17 cellular contexts compared by ENCODE assay signal in genomic region chr10:9260690-9261089, GRCh38.
"Had no signal": no experiment of that assay in that cellular context is flagged by ENCODE, and none has a peak within 500 bp of the region (broad histone marks: within the 10 kb centered on the region; RNA-seq: fewer than 3 reads in every experiment).

No MANE protein-coding gene starts in this region.

- H3K36me3 ChIP-seq: MG63 had no signal

- H3K9me3 ChIP-seq: MG63 had no signal

- H3K27me3 ChIP-seq: MG63 had no signal

- DNase-seq: IMR-90, Karpas-422, KG1, MG63, NCI-H1092, NCI-H1436, NCI-H187, NCI-H2029, NCI-H2081 treated with DMSO at 0.1 percent for 48 hours, NCI-H2171, NCI-H226, NCI-H446, NCI-H510A, NCI-H524 treated with DMSO at 0.1 percent for 48 hours, NCI-H69, SHP77 had no signal

- H3K4me3 ChIP-seq: MG63 had no signal

- H3K27ac ChIP-seq: RWPE1 had no signal
